ENCODE assay signal across 3 cellular contexts in genomic region chr3:113508966-113509365, GRCh38.
TF ChIP-seq lines count a peak whose summit lies in the region.

No MANE protein-coding gene starts in this region.

TF ChIP-seq in A549, 52 proteins besides CTCF, POLR2A, EP300 and RAD21:
- TF ChIP-seq USF2 (IDR thresholded peaks at IDR 0.05) = no peak
- TF ChIP-seq BHLHE40 (IDR thresholded peaks at IDR 0.05; ENCODE audit: low read depth, low read length) = no peak
- no peak for TF ChIP-seq HOXB5 (CRISPR knock-in tag; IDR thresholded peaks at IDR 0.05)
- no peak for TF ChIP-seq JUN (IDR thresholded peaks at IDR 0.05)
- TF ChIP-seq REST (IDR thresholded peaks at IDR 0.05) = no peak
- no peak for TF ChIP-seq SMC3 (IDR thresholded peaks at IDR 0.05)
- no peak for TF ChIP-seq EHF (CRISPR knock-in tag; IDR thresholded peaks at IDR 0.05)
- TF ChIP-seq CBX2 (IDR thresholded peaks at IDR 0.05; ENCODE audit: borderline replicate concordance, low read depth) = no peak
- peak; percentile 81; a peak in 3 of 4 replicates for TF ChIP-seq CEBPB (IDR thresholded peaks at IDR 0.05)
TF ChIP-seq in A549: peak in this region for 1.

TF ChIP-seq in HEK293T, 16 proteins besides CTCF, POLR2A, EP300 and RAD21:
- TF ChIP-seq PKNOX1 (IDR thresholded peaks at IDR 0.05) (0 out of 2 replicates have a peak, but pooled peaks have one; percentile 25), ARNT (IDR thresholded peaks at IDR 0.05) (no peak)

TF ChIP-seq in K562, 482 proteins besides CTCF, POLR2A, EP300 and RAD21:
- no peak for TF ChIP-seq ZNF408 (CRISPR knock-in tag; IDR thresholded peaks at IDR 0.05; ENCODE audit: low read depth)
- TF ChIP-seq CEBPB (tag; IDR thresholded peaks at IDR 0.05) = peak; percentile 86
- no peak for TF ChIP-seq PHF21A (IDR thresholded peaks at IDR 0.05; ENCODE audit: borderline replicate concordance, low read depth)
- no peak for TF ChIP-seq CEBPG (CRISPR knock-in tag; IDR thresholded peaks at IDR 0.05)
- peak; percentile 49 to 83; a peak in 2 of 4 replicates for TF ChIP-seq CEBPG (tag; conservative IDR thresholded peaks at IDR 0.05 in 1 of 2, IDR thresholded peaks at IDR 0.05 in 1 of 2)
- no peak for TF ChIP-seq ZC3H11A (IDR thresholded peaks at IDR 0.05; ENCODE audit: low read depth, low read length)
TF ChIP-seq in K562: peak in this region for 2.
